Comparison of ENCODE assay signal across 34 cellular contexts in genomic region chr4:122146652-122147051, GRCh38. TPM values are rescaled to one million over a fixed set of nuclear protein-coding genes. Genes with fewer than 3 reads are reported as not detected.
DNase-seq lines count a peak whose midpoint lies in the region; ATAC-seq, FAIRE-seq and TF ChIP-seq lines count a peak whose summit lies in the region.
"Had no signal": no experiment of that assay in that cellular context is flagged by ENCODE, and none has a peak within 500 bp of the region (broad histone marks: within the 10 kb centered on the region; RNA-seq: fewer than 3 reads in every experiment).

No MANE protein-coding gene starts in this region.

- no peak overlapping the region for H3K9ac ChIP-seq in HepG2 (ENCODE audit: insufficient read depth, low read depth, low read length)
- no peak overlapping the region for H3K9ac ChIP-seq in IMR-90 (ENCODE audit: low read depth, low read length)
- H3K9ac ChIP-seq in K562 (ENCODE audit: insufficient read depth in 1 of 2, low read depth in 2 of 2, low read length in 2 of 2), result no peak overlapping the region
- H3K9ac ChIP-seq: BLaER1; BLaER1 treated with 17β-estradiol and CSF1 and Interleukin-3, amounts not matched to agents 10 nM and 100 nM had no signal

- dilution Hi-C loops in IMR-90 (cut with HindIII; ENCODE audit: low sequenced_read_pairs, unreplicated experiment), result no loop called here

- no peak overlapping the region for H3K14ac ChIP-seq in IMR-90 (replicated peaks; ENCODE audit: low read depth, low read length)

- H4K91ac ChIP-seq in IMR-90 (ENCODE audit: insufficient read depth, low read depth, low read length), result no peak overlapping the region

- no peak overlapping the region for H2BK20ac ChIP-seq in IMR-90 (ENCODE audit: low read depth, low read length)

- H3K23ac ChIP-seq in IMR-90 (ENCODE audit: low read depth, low read length), result no peak overlapping the region

- H3K4me3 ChIP-seq in HepG2 (replicated peaks in 1 of 3; ENCODE audit: insufficient read depth in 1 of 3, low read depth in 2 of 3, low read length in 3 of 3), result no peak overlapping the region
- no peak overlapping the region for H3K4me3 ChIP-seq in right lobe of liver
- no peak overlapping the region for H3K4me3 ChIP-seq in IMR-90 (ENCODE audit: insufficient read depth, low read depth, low read length)
- H3K4me3 ChIP-seq in K562, result no peak overlapping the region
- H3K4me3 ChIP-seq in uterus, result no peak overlapping the region
- H3K4me3 ChIP-seq in effector memory CD4-positive, alpha-beta T cell (ENCODE audit: insufficient read depth, low read depth, low read length, poor library complexity, severe bottlenecking), result no peak overlapping the region
- H3K4me3 ChIP-seq: A549; BLaER1; BLaER1 treated with 17β-estradiol and CSF1 and Interleukin-3, amounts not matched to agents 10 nM and 100 nM had no signal

- no peak overlapping the region for H4K8ac ChIP-seq in IMR-90 (ENCODE audit: low read depth in 2 of 2, low read length in 2 of 2)

- TF ChIP-seq EP300 in HepG2 (IDR thresholded peaks at IDR 0.05; ENCODE audit: low read depth in 2 of 2, low read length in 2 of 2) (no peak), HepG2 (CRISPR knock-in tag; IDR thresholded peaks at IDR 0.05; ENCODE audit: borderline replicate concordance) (no peak), K562 (IDR thresholded peaks at IDR 0.05; ENCODE audit: low read length) (no peak)

- no peak overlapping the region for H2AK9ac ChIP-seq in IMR-90 (replicated peaks; ENCODE audit: low read depth, low read length, poor library complexity)

- DNase-seq in HepG2 (ENCODE audit: low spot score) (no peak), right lobe of liver (no peak), IMR-90 (no peak), K562 (ENCODE audit: extremely low read depth in 1 of 4, low spot score in 3 of 4) (no peak), uterus (no peak), NCI-H2107 treated with DMSO at 0.1 percent for 48 hours (lab: John Stamatoyannopoulos, UW; ENCODE audit: unreplicated experiment) (no peak)
- DNase-seq in effector memory CD4-positive, alpha-beta T cell, result no peak
- DNase-seq: 8988T; ACHN; AML-193; BE2C; C1 segment of cervical spinal cord; Caco-2; Calu3; CD4-positive, alpha-beta T cell; CD4-positive, CD25-positive, alpha-beta regulatory T cell; CD8-positive, alpha-beta memory T cell; CD8-positive, alpha-beta T cell; COR-L47; DMS 273 treated with DMSO at 0.1 percent for 48 hours; DMS153; DMS53; DMS79; DMS79 treated with DMSO at 0.1 percent for 48 hours; DND-41; EL had no signal

- no peak overlapping the region for H4K5ac ChIP-seq in IMR-90 (ENCODE audit: low read depth, low read length)

- CTCF ChIA-PET in HepG2 (lab: Yijun Ruan, JAX; ENCODE audit: low intra/inter-chr PET ratio, low total read pairs), result no interaction called here
- CTCF ChIA-PET in IMR-90 (lab: Yijun Ruan, JAX), result no interaction called here
- CTCF ChIA-PET in K562 (lab: Yijun Ruan, JAX; ENCODE audit: low intra/inter-chr PET ratio), result no interaction called here

- BruUV-seq in HepG2 (replicated peaks; lab: Mats Ljungman, UMichigan) (no TSS peak), IMR-90 (replicated peaks; lab: Mats Ljungman, UMichigan) (no TSS peak), K562 (replicated peaks; lab: Mats Ljungman, UMichigan) (no TSS peak)

- H2BK120ac ChIP-seq in IMR-90 (ENCODE audit: low read depth, low read length), result no peak overlapping the region

- H3K18ac ChIP-seq in IMR-90 (ENCODE audit: low read depth, low read length), result no peak overlapping the region

- TF ChIP-seq RAD21 in HepG2 (CRISPR knock-in tag; IDR thresholded peaks at IDR 0.05) (no peak), IMR-90 (IDR thresholded peaks at IDR 0.05; ENCODE audit: low read length) (no peak), K562 (CRISPR knock-in tag; conservative IDR thresholded peaks at IDR 0.05 in 1 of 2, IDR thresholded peaks at IDR 0.05 in 1 of 2) (no peak)

- no peak overlapping the region for H2BK5ac ChIP-seq in IMR-90 (ENCODE audit: low read depth, low read length, poor library complexity, severe bottlenecking)

- H3K27ac ChIP-seq in HepG2 (ENCODE audit: extremely low read length, insufficient read depth, low read length), result no peak overlapping the region
- H3K27ac ChIP-seq in right lobe of liver, result no peak overlapping the region
- no peak overlapping the region for H3K27ac ChIP-seq in IMR-90 (ENCODE audit: insufficient read depth, low read length)
- no peak overlapping the region for H3K27ac ChIP-seq in K562 (ENCODE audit: extremely low read depth, low read depth, low read length)
- H3K27ac ChIP-seq in uterus, result no peak overlapping the region
- H3K27ac ChIP-seq in effector memory CD4-positive, alpha-beta T cell (ENCODE audit: insufficient read depth, low read length, poor library complexity, severe bottlenecking), result no peak overlapping the region
- H3K27ac ChIP-seq: 22Rv1; A549; BLaER1; BLaER1 treated with 17β-estradiol and CSF1 and Interleukin-3, amounts not matched to agents 10 nM and 100 nM; C4-2B had no signal

- ATAC-seq in HepG2, result no peak
- no peak for ATAC-seq in right lobe of liver
- no peak for ATAC-seq in IMR-90 (ENCODE audit: low read depth)
- ATAC-seq in K562, result no peak
- ATAC-seq: A549; CD8-positive, alpha-beta T cell had no signal

- POLR2A ChIA-PET in HepG2 (lab: Yijun Ruan, JAX) (no interaction called here), IMR-90 (lab: Charles Lee; ENCODE audit: unreplicated experiment) (no interaction called here), K562 (lab: Yijun Ruan, JAX) (no interaction called here)

- no peak overlapping the region; the same call in 1 of the 2 replicates for H3K56ac ChIP-seq in IMR-90 (ENCODE audit: extremely low read depth, insufficient read depth, low read length)

- no peaks in the 10 kb centered on the region; a peak in 1 of 5 replicates for H3K27me3 ChIP-seq in HepG2 (ENCODE audit: control insufficient read depth in 1 of 2, insufficient read depth in 2 of 2, low read length in 2 of 2)
- no peaks in the 10 kb centered on the region for H3K27me3 ChIP-seq in right lobe of liver
- H3K27me3 ChIP-seq in IMR-90 (ENCODE audit: control insufficient read depth, insufficient read depth, low read length), result no peaks in the 10 kb centered on the region
- H3K27me3 ChIP-seq in K562 (ENCODE audit: control insufficient read depth in 2 of 2, insufficient read depth in 2 of 2, low read length in 2 of 2), result no peaks in the 10 kb centered on the region
- no peaks in the 10 kb centered on the region for H3K27me3 ChIP-seq in uterus
- no peaks in the 10 kb centered on the region for H3K27me3 ChIP-seq in effector memory CD4-positive, alpha-beta T cell (replicated peaks; ENCODE audit: control insufficient read depth, insufficient read depth, low read length, poor library complexity, severe bottlenecking)
- H3K27me3 ChIP-seq: BE2C; BLaER1; BLaER1 treated with 17β-estradiol and CSF1 and Interleukin-3, amounts not matched to agents 10 nM and 100 nM had no signal

- no peak for TF ChIP-seq CTCF in HepG2 (CRISPR knock-in tag; IDR thresholded peaks at IDR 0.05)
- TF ChIP-seq CTCF in right lobe of liver (IDR thresholded peaks at IDR 0.05), result no peak
- TF ChIP-seq CTCF in IMR-90 (conservative IDR thresholded peaks at IDR 0.05; ENCODE audit: low read depth, low read length), result no peak
- TF ChIP-seq CTCF in K562 (IDR thresholded peaks at IDR 0.05 in 2 of 3, conservative IDR thresholded peaks at IDR 0.05 in 1 of 3; ENCODE audit: insufficient read depth in 2 of 3, low read depth in 1 of 3, low read length in 3 of 3), result no peak
- no peak for TF ChIP-seq CTCF in uterus (IDR thresholded peaks at IDR 0.05)

- no peak overlapping the region for H2BK15ac ChIP-seq in IMR-90 (ENCODE audit: low read depth, low read length)

- H3K4me2 ChIP-seq in HepG2 (ENCODE audit: low read depth, low read length), result no peak overlapping the region
- no peak overlapping the region for H3K4me2 ChIP-seq in IMR-90 (ENCODE audit: low read depth, low read length)
- no peak overlapping the region for H3K4me2 ChIP-seq in K562 (ENCODE audit: insufficient read depth, low read length)
- H3K4me2 ChIP-seq: A549; BLaER1; BLaER1 treated with 17β-estradiol and CSF1 and Interleukin-3, amounts not matched to agents 10 nM and 100 nM had no signal

- TF ChIP-seq POLR2A in HepG2 (IDR thresholded peaks at IDR 0.05; ENCODE audit: insufficient read depth in 1 of 2, low read depth in 2 of 2, low read length in 2 of 2), result no peak
- TF ChIP-seq POLR2A in right lobe of liver (IDR thresholded peaks at IDR 0.05), result no peak
- TF ChIP-seq POLR2A in IMR-90 (IDR thresholded peaks at IDR 0.05; ENCODE audit: low read depth, low read length), result no peak
- TF ChIP-seq POLR2A in K562 (conservative IDR thresholded peaks at IDR 0.05), result no peak
- no peak for TF ChIP-seq POLR2A in uterus (IDR thresholded peaks at IDR 0.05)

- H3K4me1 ChIP-seq in HepG2 (ENCODE audit: insufficient read depth, low read length), result peaks cover 9% of the 10 kb centered on the region
- peaks cover 0 to 3% (median 0%) of the 10 kb centered on the region in 4 donors for H3K4me1 ChIP-seq in right lobe of liver
- H3K4me1 ChIP-seq in IMR-90 (ENCODE audit: control insufficient read depth, insufficient read depth, low read length), result no peaks in the 10 kb centered on the region
- no peaks in the 10 kb centered on the region; a peak in 1 of 5 replicates for H3K4me1 ChIP-seq in K562 (replicated peaks in 1 of 2; ENCODE audit: control insufficient read depth in 2 of 2, insufficient read depth in 2 of 2, low read length in 2 of 2)
- H3K4me1 ChIP-seq in uterus, result no peaks in the 10 kb centered on the region
- no peaks in the 10 kb centered on the region for H3K4me1 ChIP-seq in effector memory CD4-positive, alpha-beta T cell (ENCODE audit: control insufficient read depth, insufficient read depth, low read length, poor library complexity, severe bottlenecking)
- H3K4me1 ChIP-seq: A549, BE2C had no signal

- no peaks in the 10 kb centered on the region for H4K20me1 ChIP-seq in HepG2 (ENCODE audit: insufficient read depth, low read length)
- no peaks in the 10 kb centered on the region for H4K20me1 ChIP-seq in IMR-90 (ENCODE audit: insufficient read depth, low read length)
- no peaks in the 10 kb centered on the region for H4K20me1 ChIP-seq in K562 (replicated peaks; ENCODE audit: control insufficient read depth, insufficient read depth, low read length)
- H4K20me1 ChIP-seq: BLaER1; BLaER1 treated with 17β-estradiol and CSF1 and Interleukin-3, amounts not matched to agents 10 nM and 100 nM had no signal

- H3K79me2 ChIP-seq in HepG2 (ENCODE audit: insufficient read depth, low read length) (no peaks in the 10 kb centered on the region), K562 (ENCODE audit: control insufficient read depth, insufficient read depth, low read length) (no peaks in the 10 kb centered on the region)

- no peak overlapping the region for H3K4ac ChIP-seq in IMR-90 (ENCODE audit: low read depth, low read length)

- H2AFZ ChIP-seq in HepG2 (ENCODE audit: low read length) (no peak overlapping the region), IMR-90 (replicated peaks; ENCODE audit: low read length, poor library complexity) (no peak overlapping the region), K562 (ENCODE audit: low read depth, low read length) (no peak overlapping the region)

- no peaks in the 10 kb centered on the region for H3K9me3 ChIP-seq in HepG2 (ENCODE audit: low read length)
- H3K9me3 ChIP-seq in right lobe of liver, result no peaks in the 10 kb centered on the region
- no peaks in the 10 kb centered on the region for H3K9me3 ChIP-seq in IMR-90 (ENCODE audit: control insufficient read depth, insufficient read depth, low read length)
- no peaks in the 10 kb centered on the region for H3K9me3 ChIP-seq in K562 (replicated peaks; ENCODE audit: control insufficient read depth, insufficient read depth, low read depth, low read length)
- H3K9me3 ChIP-seq in uterus, result no peaks in the 10 kb centered on the region
- no peaks in the 10 kb centered on the region for H3K9me3 ChIP-seq in effector memory CD4-positive, alpha-beta T cell (ENCODE audit: control insufficient read depth, low read length)
- H3K9me3 ChIP-seq: A549; BE2C; BLaER1; BLaER1 treated with 17β-estradiol and CSF1 and Interleukin-3, amounts not matched to agents 10 nM and 100 nM; Caco-2 had no signal

- H3K36me3 ChIP-seq in HepG2 (replicated peaks in 1 of 2; ENCODE audit: control insufficient read depth in 1 of 2, insufficient read depth in 2 of 2, low read length in 2 of 2) (no peaks in the 10 kb centered on the region), right lobe of liver (no peaks in the 10 kb centered on the region), IMR-90 (ENCODE audit: control insufficient read depth, insufficient read depth, low read length) (no peaks in the 10 kb centered on the region), K562 (ENCODE audit: control insufficient read depth, insufficient read depth, low read length) (no peaks in the 10 kb centered on the region), uterus (no peaks in the 10 kb centered on the region)
- H3K36me3 ChIP-seq in effector memory CD4-positive, alpha-beta T cell (ENCODE audit: control insufficient read depth, insufficient read depth, low read length), result no peaks in the 10 kb centered on the region
- H3K36me3 ChIP-seq: BE2C; BLaER1; BLaER1 treated with 17β-estradiol and CSF1 and Interleukin-3, amounts not matched to agents 10 nM and 100 nM had no signal

- H3K9me1 ChIP-seq in IMR-90 (ENCODE audit: insufficient read depth, low read length) (no peaks in the 10 kb centered on the region; the same call in 1 of the 2 replicates), K562 (ENCODE audit: control insufficient read depth, insufficient read depth, low read length) (no peaks in the 10 kb centered on the region)

- WGBS in HepG2 (ENCODE audit: low lambda C conversion rate), result 46% methylated on average over 4 of the region's 4 CpGs
- WGBS in right lobe of liver (ENCODE audit: insufficient coverage, low coverage, low lambda C conversion rate, missing lambda C conversion rate), result 74% methylated on average over 4 of the region's 4 CpGs
- WGBS in IMR-90 (ENCODE audit: extremely low coverage in 2 of 2, insufficient read length in 1 of 2), 2 experiments, result no CpG with 5 or more reads among the region's 4 CpGs
- 16% methylated on average over 4 of the region's 4 CpGs for WGBS in K562 (ENCODE audit: insufficient coverage, low coverage, missing lambda C conversion rate)

- H2AK5ac ChIP-seq in IMR-90 (ENCODE audit: low read depth, low read length), result no peak overlapping the region

- FAIRE-seq in HepG2 (lab: Jason Lieb, UNC) (no peak), G401.6 (lab: Jason Lieb, UNC) (peak; percentile 19), K562 (lab: Jason Lieb, UNC) (no peak)
- FAIRE-seq: A204.1, A549, D721Med had no signal

- intact Hi-C loops in HepG2 (cut with micrococcal nuclease; ENCODE audit: unreplicated experiment), result no loop called here
- intact Hi-C loops in right lobe of liver (cut with DNase I), result no loop called here
- intact Hi-C loops in IMR-90 (cut with micrococcal nuclease), result loop anchor here (10.0 kb wide), 1 partner anchor 62 kb away; no protein-coding TSS in a partner anchor
- intact Hi-C loops in K562 (cut with micrococcal nuclease), result no loop called here
- intact Hi-C loops in uterus (cut with DNase I; ENCODE audit: low total_unique reads), result no loop called here

- in situ Hi-C loops in HepG2 (cut with HindIII; ENCODE audit: extremely low pct_ligation_motif_present, low pct_unique_long_range_greater_than_20kb), result no loop called here
- in situ Hi-C loops in IMR-90 (cut with MboI; ENCODE audit: low sequenced_read_pairs), result no loop called here
- in situ Hi-C loops in K562 (cut with MboI), result no loop called here

- H3K79me1 ChIP-seq in IMR-90 (ENCODE audit: low read depth in 1 of 2, low read length in 2 of 2), result no peaks in the 10 kb centered on the region

RNA-seq across cellular contexts. Expression of gene BLTP1, which starts 5.5 kb away (rescaled TPM):
- total RNA-seq in HepG2 (2016; rRNA removed; fragmentation: Illumina TruSeq; extraction: Trizol) (25.3 and 27.7 TPM in 2 replicates), right lobe of liver (10 to 100 TPM; 29.1 to 42.1 (median 36.9) TPM), IMR-90 (2012; rRNA removed) (92.7 and 111 TPM in 2 replicates), K562 (2014; rRNA removed) (11.1 and 12.2 TPM in 2 replicates), K562 (2014; rRNA removed; fragmentation: Illumina TruSeq; extraction: Trizol) (21.8 and 26.3 TPM in 2 replicates), K562 (2015; rRNA removed; fragmentation: Illumina TruSeq; extraction: Trizol) (25.1 and 25.9 TPM in 2 replicates), K562 (2021) (13.1 and 16.3 TPM in 2 replicates), uterus (100 to 1,000 TPM in 2 of 4 donors, 10 to 100 TPM in 2; 60.9 to 186 (median 98.6) TPM)
- total RNA-seq in HepG2 (2016; cell fraction: cytosol; rRNA removed; fragmentation: Illumina TruSeq; extraction: Trizol; ENCODE audit: low read depth), result 2.5 and 2.6 TPM in 2 replicates
- total RNA-seq in HepG2 (2016; cell fraction: insoluble cytoplasmic fraction; rRNA removed; fragmentation: Illumina TruSeq; extraction: Trizol), result 24.4 and 28.7 TPM in 2 replicates
- total RNA-seq in HepG2 (2016; cell fraction: membrane; rRNA removed; fragmentation: Illumina TruSeq; extraction: Trizol), result 6.8 and 7.9 TPM in 2 replicates
- total RNA-seq in HepG2 (2016; cell fraction: nucleus; rRNA removed; fragmentation: Illumina TruSeq; extraction: Trizol), result 73.9 and 78.1 TPM in 2 replicates
- polyA plus RNA-seq in HepG2 (2011; rRNA removed) (30.5 and 33.1 TPM in 2 replicates), IMR-90 (2012; rRNA removed) (14.7 and 18.9 TPM in 2 replicates), K562 (2011; rRNA removed) (26.0 and 29.1 TPM in 2 replicates), K562 (2014; fragmentation: Illumina TruSeq; extraction: Trizol) (12.0 and 14.1 TPM in 2 replicates), K562 (2014; fragmentation: Nextera tagmentation; extraction: Ambion mirVana) (1 to 10 TPM; 2.8 to 4.5 TPM), K562 (2014; rRNA removed) (10.0 and 14.3 TPM in 2 replicates)
- polyA plus RNA-seq in HepG2 (2011; cell fraction: cytosol; rRNA removed), result 11.8 and 19.8 TPM in 2 replicates
- polyA plus RNA-seq in HepG2 (2011; cell fraction: nucleus; rRNA removed), result 39.5 and 41.7 TPM in 2 replicates
- polyA plus RNA-seq in HepG2 (2012), result 24.5 and 26.4 TPM in 2 replicates
- 0.38 and 0.60 TPM in 2 replicates for polyA plus RNA-seq in HepG2 (2016; cell fraction: cytosol; fragmentation: Illumina TruSeq; extraction: Trizol; ENCODE audit: low read depth)
- 10.3 and 12.0 TPM in 2 replicates for polyA plus RNA-seq in HepG2 (2016; cell fraction: insoluble cytoplasmic fraction; fragmentation: Illumina TruSeq; extraction: Trizol; ENCODE audit: low read depth)
- polyA plus RNA-seq in HepG2 (2016; cell fraction: membrane; fragmentation: Illumina TruSeq; extraction: Trizol; ENCODE audit: low read depth), result 0.87 and 1.0 TPM in 2 replicates
- 42.9 and 51.9 TPM in 2 replicates for polyA plus RNA-seq in HepG2 (2016; cell fraction: nucleus; fragmentation: Illumina TruSeq; extraction: Trizol; ENCODE audit: insufficient read depth, low read depth)
- 57.6 and 127 TPM in 2 replicates for polyA minus RNA-seq in HepG2 (2011; rRNA and poly(A)+ RNA removed; ENCODE audit: low replicate concordance)
- polyA minus RNA-seq in HepG2 (2011; cell fraction: cytosol; rRNA and poly(A)+ RNA removed), result 58.7 and 79.2 TPM in 2 replicates
- 342 and 404 TPM in 2 replicates for polyA minus RNA-seq in HepG2 (2011; cell fraction: nucleus; rRNA and poly(A)+ RNA removed)
- polyA plus RNA-seq in IMR-90 (2012; cell fraction: cytosol; rRNA removed), result 3.4 and 4.6 TPM in 2 replicates
- 5.6 and 55.5 TPM in 2 replicates for polyA plus RNA-seq in IMR-90 (2012; cell fraction: nucleus; rRNA removed; ENCODE audit: low replicate concordance)
- total RNA-seq in K562 (2011; cell fraction: chromatin; rRNA removed; ENCODE audit: low replicate concordance), result 37.8 and 159 TPM in 2 replicates
- total RNA-seq in K562 (2011; cell fraction: nucleolus; rRNA removed), result 25.5 and 37.8 TPM in 2 replicates
- 54.1 and 87.3 TPM in 2 replicates for total RNA-seq in K562 (2011; cell fraction: nucleoplasm; rRNA removed)
- polyA plus RNA-seq in K562 (2011; cell fraction: cytosol; rRNA removed), result 5.1 and 10.0 TPM in 2 replicates
- 54.6 and 88.2 TPM in 2 replicates for polyA plus RNA-seq in K562 (2011; cell fraction: nucleus; rRNA removed)
- polyA plus RNA-seq in K562 (2012), result 8.3 and 14.1 TPM in 2 replicates
- polyA minus RNA-seq in K562 (2011; rRNA and poly(A)+ RNA removed), result 107 and 144 TPM in 2 replicates
- polyA minus RNA-seq in K562 (2011; cell fraction: cytosol; rRNA and poly(A)+ RNA removed), result 22.8 and 32.4 TPM in 2 replicates
- polyA minus RNA-seq in K562 (2011; cell fraction: nucleus; rRNA and poly(A)+ RNA removed), result 131 and 285 TPM in 2 replicates

Comparison
In these comparisons a context has a peak if more than half of its experiments do, and no peak if none do; other contexts are left out.
1. Of the 241 proteins assayed by ChIP-seq in both HepG2 and K562: peak only in HepG2: none; only in K562: ATF4 and CEBPG; in both: CEBPB; in neither: 236; mixed calls (peak in some experiments, not most) for 2.